ENCODE assay signal across 11 cellular contexts in genomic region chr5:79562351-79563246, GRCh38. TPM values are rescaled to one million over a fixed set of nuclear protein-coding genes. Genes with fewer than 3 reads are reported as not detected.
A peak's percentile ranks its signal among the peaks of the same experiment; 100 is the strongest.
DNase-seq lines count a peak whose midpoint lies in the region; ATAC-seq and TF ChIP-seq lines count a peak whose summit lies in the region.
"Had no signal": no experiment of that assay in that cellular context is flagged by ENCODE, and none has a peak within 500 bp of the region (broad histone marks: within the 10 kb centered on the region; RNA-seq: fewer than 3 reads in every experiment).

No MANE protein-coding gene starts in this region.

- no peaks in the 10 kb centered on the region for H3K9me3 ChIP-seq in PC-3 (ENCODE audit: low read length)

- intact Hi-C loops in PC-3 (cut with micrococcal nuclease): loop anchor here (5.0 kb wide), 1 partner anchor 520 kb away; no protein-coding TSS in a partner anchor

- no peak overlapping the region for H3K27ac ChIP-seq in PC-3 (ENCODE audit: low read length)

- in situ Hi-C loops in GM13977 (cut with MboI; ENCODE audit: low pct_unique_long_range_greater_than_20kb, low sequenced_read_pairs, unreplicated experiment): no loop called here

- no peaks in the 10 kb centered on the region for H3K79me2 ChIP-seq in PC-3 (ENCODE audit: low read length)

- H3K4me1 Mint-ChIP-seq in T-helper 2 cell treated with Interferon-gamma antibody and Interleukin-4, amounts not matched to agents 5 μg/mL and 100 μg/mL, for 36 hours (ENCODE audit: low read depth): peaks cover 28% of the 10 kb centered on the region

- no peak overlapping the region for H3K4me3 Mint-ChIP-seq in T-helper 2 cell treated with Interferon-gamma antibody and Interleukin-4, amounts not matched to agents 5 μg/mL and 100 μg/mL, for 36 hours

- peak overlapping the region; percentile 46; the same call in 1 of the 2 replicates for H2AFZ ChIP-seq in PC-3 (ENCODE audit: low read length)

- peaks cover 9% of the 10 kb centered on the region for H3K9me3 Mint-ChIP-seq in T-helper 2 cell treated with Interferon-gamma antibody and Interleukin-4, amounts not matched to agents 5 μg/mL and 100 μg/mL, for 36 hours

- TF ChIP-seq CTCF in PC-3 (conservative IDR thresholded peaks at IDR 0.05; ENCODE audit: low read depth, low read length) (no peak), GM13977 (IDR thresholded peaks at IDR 0.05; ENCODE audit: extremely low read depth, insufficient read depth, missing control alignments) (no peak)

- H3K27me3 ChIP-seq in PC-3 (ENCODE audit: low read length): no peaks in the 10 kb centered on the region

- no peaks in the 10 kb centered on the region for H3K36me3 ChIP-seq in PC-3 (ENCODE audit: low read depth, low read length)

- H3K9ac ChIP-seq in PC-3 (ENCODE audit: low read length): no peak overlapping the region

- H3K27ac Mint-ChIP-seq in T-helper 2 cell treated with Interferon-gamma antibody and Interleukin-4, amounts not matched to agents 5 μg/mL and 100 μg/mL, for 36 hours: peak overlapping the region; percentile 27

- H3K4me2 ChIP-seq in PC-3 (ENCODE audit: low read length): peak overlapping the region; percentile 24; the same call in 1 of the 2 replicates

- no peaks in the 10 kb centered on the region for H3K27me3 Mint-ChIP-seq in T-helper 2 cell treated with Interferon-gamma antibody and Interleukin-4, amounts not matched to agents 5 μg/mL and 100 μg/mL, for 36 hours (ENCODE audit: low read depth)

- no peak for DNase-seq in T-helper 2 cell treated with Interferon-gamma antibody and Interleukin-4, amounts not matched to agents 5 μg/mL and 100 μg/mL, for 36 hours (ENCODE audit: low spot score)
- DNase-seq in T-helper 2 cell: no peak
- peak; percentile 48 for DNase-seq in PC-3
- peak; percentile 6 for DNase-seq in dermis blood vessel endothelial cell
- DNase-seq in renal cortical epithelial cell (ENCODE audit: low read depth): peak; percentile 46
- no peak for DNase-seq in GM13977 (ENCODE audit: low spot score)
- DNase-seq: effector CD4-positive, alpha-beta T cell; NCI-H1092; T-helper 9 cell had no signal

- no peak overlapping the region for H3K4me3 ChIP-seq in PC-3 (ENCODE audit: low read length)

- H3K36me3 Mint-ChIP-seq in T-helper 2 cell treated with Interferon-gamma antibody and Interleukin-4, amounts not matched to agents 5 μg/mL and 100 μg/mL, for 36 hours (ENCODE audit: low read depth): peaks cover 12% of the 10 kb centered on the region

- H4K20me1 ChIP-seq in PC-3 (ENCODE audit: low read length): no peaks in the 10 kb centered on the region

- H3K9me2 ChIP-seq in PC-3 (replicated peaks; ENCODE audit: low read length): no peaks in the 10 kb centered on the region

- ATAC-seq in PC-3 (peak; percentile 57), HG03521 (IDR thresholded peaks at IDR 0.05; ENCODE audit: unreplicated experiment) (no peak), GM21367 (IDR thresholded peaks at IDR 0.05; ENCODE audit: unreplicated experiment) (no peak)

- CTCF ChIA-PET in PC-3 (lab: Charles Lee): no interaction called here

- POLR2A ChIA-PET in PC-3 (lab: Charles Lee; ENCODE audit: unreplicated experiment): no interaction called here

- no TSS peak for BruUV-seq in PC-3 (replicated peaks; lab: Mats Ljungman, UMichigan)

- H3K4me1 ChIP-seq in PC-3 (ENCODE audit: insufficient read depth, low read length): peaks cover 8% of the 10 kb centered on the region

- no peaks in the 10 kb centered on the region for H3F3A ChIP-seq in PC-3 (ENCODE audit: low read length, unreplicated experiment)

RNA-seq across cellular contexts. Expression of gene HOMER1, which starts 48.7 kb away (rescaled TPM):
- total RNA-seq in PC-3 (2014; rRNA removed) (7.1 and 9.1 TPM in 2 replicates), dermis blood vessel endothelial cell (7.1 and 13.4 TPM in 2 replicates), renal cortical epithelial cell (10.6 and 26.2 TPM in 2 replicates)

RNA-seq across cellular contexts. Expression of gene TENT2, which starts 49.6 kb away (rescaled TPM):
- total RNA-seq in PC-3 (2014; rRNA removed): 26.9 and 27.7 TPM in 2 replicates
- total RNA-seq in dermis blood vessel endothelial cell: 29.6 and 34.7 TPM in 2 replicates
- total RNA-seq in renal cortical epithelial cell: 42.2 and 55.1 TPM in 2 replicates

Comparison
In these comparisons a context has a peak if more than half of its experiments do, and no peak if none do; other contexts are left out.
1. DNase-seq: peak in PC-3 (single experiment), dermis blood vessel endothelial cell (single experiment) and renal cortical epithelial cell (single experiment); none in T-helper 2 cell treated with Interferon-gamma antibody and Interleukin-4, amounts not matched to agents 5 μg/mL and 100 μg/mL, for 36 hours (single experiment), T-helper 2 cell (0 of 5) and GM13977 (single experiment).